ENCODE assay signal across 24 cellular contexts in genomic region chr6:18011287-18011686, GRCh38.
"Had no signal": no experiment of that assay in that cellular context is flagged by ENCODE, and none has a peak within 500 bp of the region (broad histone marks: within the 10 kb centered on the region; RNA-seq: fewer than 3 reads in every experiment).

No MANE protein-coding gene starts in this region.

- H3K4me2 ChIP-seq: KMS-11 had no signal

- DNase-seq: IMR-90, Kasumi-1, MM.1S, MV-4-11, NCI-H1048, NCI-H1105, NCI-H1417, NCI-H146, NCI-H187, NCI-H2029, NCI-H2081 treated with DMSO at 0.1 percent for 48 hours, NCI-H2171, NCI-H226, NCI-H446, NCI-H510A, NCI-H524 treated with DMSO at 0.1 percent for 48 hours, NCI-H69, NCI-H774, Right ventricle myocardium superior, RPMI8226, SIG-M5 had no signal

- H3K27me3 ChIP-seq: SJSA1 had no signal

- H3K27ac ChIP-seq: KMS-11, SJSA1, SK-N-MC had no signal

- H3K9ac ChIP-seq: KMS-11 had no signal

- H3K36me3 ChIP-seq: SJSA1 had no signal

- H3K4me3 ChIP-seq: SJSA1, SK-N-MC had no signal

- H3K9me3 ChIP-seq: SJSA1 had no signal
